ENCODE assay signal across 18 cellular contexts in genomic region chr14:68473050-68473449, GRCh38.
A peak's percentile ranks its signal among the peaks of the same experiment; 100 is the strongest.
DNase-seq lines count a peak whose midpoint lies in the region; ATAC-seq, FAIRE-seq and TF ChIP-seq lines count a peak whose summit lies in the region.
"Had no signal": no experiment of that assay in that cellular context is flagged by ENCODE, and none has a peak within 500 bp of the region (broad histone marks: within the 10 kb centered on the region; RNA-seq: fewer than 3 reads in every experiment).

No MANE protein-coding gene starts in this region.

- TF ChIP-seq CTCF in A549 (IDR thresholded peaks at IDR 0.05) (no peak), LNCaP clone FGC (IDR thresholded peaks at IDR 0.05; ENCODE audit: control insufficient read depth, extremely low read depth, insufficient read depth) (no peak), neural progenitor cell (IDR thresholded peaks at IDR 0.05) (no peak), glutamatergic neuron (IDR thresholded peaks at IDR 0.05; ENCODE audit: partially characterized antibody, unreplicated experiment) (no peak)

- no peaks in the 10 kb centered on the region for H4K20me1 ChIP-seq in neural progenitor cell (ENCODE audit: low read depth)

- peaks cover 14% of the 10 kb centered on the region for H3K27me3 Mint-ChIP-seq in neural progenitor cell (ENCODE audit: insufficient read depth, low read depth)
- H3K27me3 Mint-ChIP-seq in stimulated activated naive CD8-positive, alpha-beta T cell treated with anti-CD3 and anti-CD28 coated beads, Interleukin-15, amount 100 ng/mL, for 72 hours: no peaks in the 10 kb centered on the region
- no peaks in the 10 kb centered on the region for H3K27me3 Mint-ChIP-seq in glutamatergic neuron (ENCODE audit: unreplicated experiment)

- no peaks in the 10 kb centered on the region for H3K79me2 ChIP-seq in neural progenitor cell (ENCODE audit: low read depth)
- H3K79me2 ChIP-seq: hepatocyte had no signal

- H3K27ac ChIP-seq in A549: peak overlapping the region; percentile 85 to 100
- H3K27ac ChIP-seq in esophagus (ENCODE audit: low read depth in 2 of 2, low read length in 1 of 2): peak overlapping the region; percentile 49 to 57
- peak overlapping the region; percentile 97 for H3K27ac ChIP-seq in neural progenitor cell
- H3K27ac ChIP-seq: hepatocyte, SJCRH30 had no signal

- H3K4me3 Mint-ChIP-seq in neural progenitor cell (no peak overlapping the region), glutamatergic neuron (ENCODE audit: unreplicated experiment) (no peak overlapping the region)
- H3K4me3 Mint-ChIP-seq in stimulated activated naive CD8-positive, alpha-beta T cell treated with anti-CD3 and anti-CD28 coated beads, Interleukin-15, amount 100 ng/mL, for 72 hours: no peak overlapping the region

- no peaks in the 10 kb centered on the region for H3K9me3 Mint-ChIP-seq in neural progenitor cell
- no peaks in the 10 kb centered on the region for H3K9me3 Mint-ChIP-seq in stimulated activated naive CD8-positive, alpha-beta T cell treated with anti-CD3 and anti-CD28 coated beads, Interleukin-15, amount 100 ng/mL, for 72 hours
- no peaks in the 10 kb centered on the region for H3K9me3 Mint-ChIP-seq in glutamatergic neuron (ENCODE audit: unreplicated experiment)

- H3K4me1 Mint-ChIP-seq in neural progenitor cell: peaks cover 87% of the 10 kb centered on the region
- peaks cover 55% of the 10 kb centered on the region for H3K4me1 Mint-ChIP-seq in stimulated activated naive CD8-positive, alpha-beta T cell treated with anti-CD3 and anti-CD28 coated beads, Interleukin-15, amount 100 ng/mL, for 72 hours
- H3K4me1 Mint-ChIP-seq in glutamatergic neuron (ENCODE audit: low read depth, unreplicated experiment): no peaks in the 10 kb centered on the region

- DNase-seq in A549 (ENCODE audit: low read depth in 1 of 2, low spot score in 1 of 2) (no peak), LNCaP clone FGC (ENCODE audit: low read depth) (peak; percentile 72), neural progenitor cell (ENCODE audit: low spot score) (no peak), sciatic nerve (ENCODE audit: low spot score) (no peak), glutamatergic neuron (no peak)
- DNase-seq in stimulated activated naive CD8-positive, alpha-beta T cell treated with anti-CD3 and anti-CD28 coated beads, Interleukin-15, amount 100 ng/mL, for 72 hours: no peak
- DNase-seq: ACHN; activated CD4-positive, CD25-positive, alpha-beta regulatory T cell treated with anti-CD3 and anti-CD28 coated beads, Interleukin-2, amount 50 U/mL, for 72 hours; central memory CD4-positive, alpha-beta T cell; EL; NCI-H2081; NCI-H510A; SJCRH30; stimulated activated naive CD4-positive, alpha-beta T cell treated with Interleukin-2 at 50 U/mL for 16 hours had no signal

- H3K27ac Mint-ChIP-seq in neural progenitor cell (peak overlapping the region; percentile 72), glutamatergic neuron (ENCODE audit: unreplicated experiment) (no peak overlapping the region)
- no peak overlapping the region for H3K27ac Mint-ChIP-seq in stimulated activated naive CD8-positive, alpha-beta T cell treated with anti-CD3 and anti-CD28 coated beads, Interleukin-15, amount 100 ng/mL, for 72 hours

- H3K36me3 Mint-ChIP-seq in neural progenitor cell (peaks cover under 1% of the 10 kb centered on the region), glutamatergic neuron (ENCODE audit: unreplicated experiment) (no peaks in the 10 kb centered on the region)

- CTCF ChIA-PET in A549 (lab: Yijun Ruan, JAX): no interaction called here

- POLR2A ChIA-PET in A549 (lab: Yijun Ruan, JAX): no interaction called here

- no peak overlapping the region for H3K4me3 ChIP-seq in A549
- no peak overlapping the region for H3K4me3 ChIP-seq in LNCaP clone FGC (ENCODE audit: low read depth, low read length)
- no peak overlapping the region for H3K4me3 ChIP-seq in esophagus (ENCODE audit: low read depth in 1 of 2, low read length in 2 of 2)
- H3K4me3 ChIP-seq in neural progenitor cell: no peak overlapping the region
- H3K4me3 ChIP-seq: hepatocyte, SJCRH30 had no signal

- H3K27me3 ChIP-seq in esophagus (ENCODE audit: control insufficient read depth in 1 of 2, insufficient read depth in 2 of 2, low read length in 2 of 2): no peaks in the 10 kb centered on the region
- H3K27me3 ChIP-seq in neural progenitor cell: no peaks in the 10 kb centered on the region
- H3K27me3 ChIP-seq: hepatocyte, SJCRH30 had no signal

- H3K4me1 ChIP-seq in A549 (peaks cover 58% of the 10 kb centered on the region), esophagus (ENCODE audit: control insufficient read depth in 2 of 2, insufficient read depth in 2 of 2, low read length in 1 of 2) (peaks cover 0 to 10% of the 10 kb centered on the region in 2 donors), neural progenitor cell (peaks cover 84% of the 10 kb centered on the region)

- ATAC-seq in A549 (no peak), sciatic nerve (no peak), GM21717 (IDR thresholded peaks at IDR 0.05; ENCODE audit: unreplicated experiment) (no peak)
- ATAC-seq in stimulated activated naive CD8-positive, alpha-beta T cell treated with anti-CD3 and anti-CD28 coated beads, Interleukin-15, amount 100 ng/mL, for 72 hours: no peak

- 70% methylated on average over 3 of the region's 3 CpGs for WGBS in A549 (ENCODE audit: missing lambda C conversion rate)
- WGBS in esophagus, 2 donors: 38 to 52% methylated on average over 3 of the region's 3 CpGs

- peaks cover 83% of the 10 kb centered on the region for H3F3A ChIP-seq in neural progenitor cell (ENCODE audit: low read depth)

- H3K36me3 ChIP-seq in esophagus (ENCODE audit: control insufficient read depth in 2 of 2, insufficient read depth in 2 of 2, low read length in 1 of 2) (no peaks in the 10 kb centered on the region), neural progenitor cell (no peaks in the 10 kb centered on the region)
- H3K36me3 ChIP-seq: SJCRH30 had no signal

- H3K9me3 ChIP-seq in A549: no peaks in the 10 kb centered on the region
- no peaks in the 10 kb centered on the region for H3K9me3 ChIP-seq in esophagus (ENCODE audit: control insufficient read depth in 2 of 2, insufficient read depth in 1 of 2, low read depth in 1 of 2, low read length in 1 of 2)
- H3K9me3 ChIP-seq in neural progenitor cell (ENCODE audit: low read depth): no peaks in the 10 kb centered on the region
- H3K9me3 ChIP-seq: SJCRH30 had no signal

- TF ChIP-seq RAD21 in A549 (conservative IDR thresholded peaks at IDR 0.05 in 1 of 2, IDR thresholded peaks at IDR 0.05 in 1 of 2): no peak

- no peak for FAIRE-seq in A549 (lab: Jason Lieb, UNC)
- FAIRE-seq: urothelium cell line had no signal

- TF ChIP-seq POLR2A in A549 (IDR thresholded peaks at IDR 0.05; ENCODE audit: low read length): no peak

- H3K4me2 ChIP-seq in A549 (no peak overlapping the region), neural progenitor cell (peak overlapping the region; percentile 5)
- H3K4me2 ChIP-seq: hepatocyte had no signal

- intact Hi-C loops in sciatic nerve (cut with DNase I): no loop called here

- no peak for TF ChIP-seq EP300 in A549 (IDR thresholded peaks at IDR 0.05)

- no peak overlapping the region for H3K9ac ChIP-seq in neural progenitor cell

- H2AFZ ChIP-seq in neural progenitor cell (replicated peaks): no peak overlapping the region
- H2AFZ ChIP-seq: hepatocyte had no signal

TF ChIP-seq in A549, 52 proteins besides CTCF, POLR2A, EP300 and RAD21 (continues in another document):
- TF ChIP-seq HOXB5 (CRISPR knock-in tag; IDR thresholded peaks at IDR 0.05) (no peak), ZC3H11A (IDR thresholded peaks at IDR 0.05) (no peak), RFX5 (IDR thresholded peaks at IDR 0.05) (no peak), SMC3 (IDR thresholded peaks at IDR 0.05) (no peak), RCOR1 (IDR thresholded peaks at IDR 0.05; ENCODE audit: low read depth, low read length) (no peak), REST (IDR thresholded peaks at IDR 0.05) (no peak), RNF2 (IDR thresholded peaks at IDR 0.05; ENCODE audit: borderline replicate concordance, low read depth) (no peak), ZSCAN20 (CRISPR knock-in tag; IDR thresholded peaks at IDR 0.05) (no peak), E2F6 (IDR thresholded peaks at IDR 0.05; ENCODE audit: borderline replicate concordance, low read depth) (no peak), ZNF302 (CRISPR knock-in tag; IDR thresholded peaks at IDR 0.05) (no peak), HEYL (CRISPR knock-in tag; IDR thresholded peaks at IDR 0.05) (no peak), HES2 (IDR thresholded peaks at IDR 0.05) (no peak), CEBPB (IDR thresholded peaks at IDR 0.05) (no peak)
